In the genomic region with DNA sequence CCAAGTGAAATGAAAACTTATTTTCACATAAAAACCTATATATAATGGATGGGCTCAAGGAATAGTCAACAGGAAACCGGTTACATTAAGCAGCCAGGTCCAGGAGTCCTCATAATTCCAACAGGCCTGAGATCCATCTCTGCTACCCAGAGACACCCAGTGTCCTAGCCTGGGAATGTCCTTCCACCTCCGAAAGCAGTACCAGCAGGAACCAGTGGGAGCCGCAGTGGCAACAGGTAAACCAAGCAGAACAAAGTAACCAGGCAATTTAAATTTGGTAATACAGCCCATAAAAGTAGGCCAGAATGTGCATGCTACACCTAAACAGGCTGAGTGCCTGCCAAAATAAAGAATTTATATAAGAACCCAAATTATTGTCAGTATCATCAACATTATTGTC, we compare ENCODE assay signal across 1 cellular context.
TF ChIP-seq lines count a peak whose summit lies in the region.

No MANE protein-coding gene starts in this region.

TF ChIP-seq in liver, 16 proteins besides CTCF, POLR2A, EP300 and RAD21 (continued from another document):
- no peak for TF ChIP-seq ATF3 (IDR thresholded peaks at IDR 0.05)
